Comparison of ENCODE assay signal across 8 cellular contexts in the genomic region with DNA sequence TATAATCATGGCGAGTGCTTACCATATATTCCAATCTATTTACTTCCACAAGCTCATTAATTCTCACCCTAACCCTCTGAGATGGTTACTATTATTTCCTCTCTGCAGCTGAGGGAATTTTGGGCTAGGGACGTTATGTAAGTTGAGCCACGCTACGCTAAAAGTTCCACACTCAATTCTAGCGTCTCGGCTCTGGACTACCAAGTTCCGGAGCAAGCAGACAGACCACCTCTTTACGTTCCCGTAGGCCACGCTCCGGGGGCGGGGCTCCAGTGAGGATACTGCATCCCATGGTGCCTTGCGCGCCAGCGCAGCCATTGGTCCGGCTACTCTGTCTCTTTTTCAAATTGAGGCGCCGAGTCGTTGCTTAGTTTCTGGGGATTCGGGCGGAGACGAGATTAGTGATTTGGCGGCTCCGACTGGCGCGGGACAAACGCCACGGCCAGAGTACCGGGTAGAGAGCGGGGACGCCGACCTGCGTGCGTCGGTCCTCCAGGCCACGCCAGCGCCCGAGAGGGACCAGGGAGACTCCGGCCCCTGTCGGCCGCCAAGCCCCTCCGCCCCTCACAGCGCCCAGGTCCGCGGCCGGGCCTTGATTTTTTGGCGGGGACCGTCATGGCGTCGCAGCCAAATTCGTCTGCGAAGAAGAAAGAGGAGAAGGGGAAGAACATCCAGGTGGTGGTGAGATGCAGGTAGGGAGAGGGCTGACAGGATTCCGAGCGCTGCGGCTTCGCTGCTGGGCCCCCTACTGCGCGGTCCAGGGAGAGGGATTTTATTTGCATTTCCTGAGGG. TPM values are rescaled to one million over a fixed set of nuclear protein-coding genes. Genes with fewer than 3 reads are reported as not detected.
DNase-seq lines count a peak whose midpoint lies in the region; ATAC-seq and TF ChIP-seq lines count a peak whose summit lies in the region.

A gene (plus strand): TSS at position 370 of the 792 bp plus-strand sequence. CDS start 246 bp downstream, at position 616.

- H3K27ac Mint-ChIP-seq in activated naive CD8-positive, alpha-beta T cell: peak within 1 kb of the TSS; percentile 99
- H3K27ac Mint-ChIP-seq in glutamatergic neuron (ENCODE audit: unreplicated experiment): peak within 1 kb of the TSS; percentile 80

- H4K20me1 ChIP-seq in osteoblast (ENCODE audit: insufficient read depth, low read length): no peaks in the 10 kb centered on the region

- H3K9me3 ChIP-seq in osteoblast (ENCODE audit: low read depth, low read length) (no peaks in the 10 kb centered on the region), thymus (ENCODE audit: control insufficient read depth) (no peaks in the 10 kb centered on the region)

- DNase-seq in NCI-H1105 (lab: John Stamatoyannopoulos, UW) (peak; percentile 91), SKM-1 treated with dmso at 0.1 percent for 144 hours (lab: John Stamatoyannopoulos, UW; ENCODE audit: unreplicated experiment) (peak; percentile 96), glutamatergic neuron (peak; percentile 99), osteoblast (ENCODE audit: insufficient read length, low spot score, missing footprints) (peak; percentile 93)

- peaks cover 51% of the 10 kb centered on the region for H3K79me2 ChIP-seq in osteoblast (ENCODE audit: insufficient read depth, low read length)

- H3K36me3 Mint-ChIP-seq in activated naive CD8-positive, alpha-beta T cell: no peaks in the 10 kb centered on the region
- H3K36me3 Mint-ChIP-seq in glutamatergic neuron (ENCODE audit: unreplicated experiment): no peaks in the 10 kb centered on the region

- H3K4me2 ChIP-seq in osteoblast (ENCODE audit: insufficient read depth, low read length): peak within 1 kb of the TSS; percentile 77

- WGBS in thymus: under 1% methylated on average over 58 of the region's 58 CpGs

- peak within 1 kb of the TSS; percentile 84 for H2AFZ ChIP-seq in osteoblast (ENCODE audit: low read length)

- no peaks in the 10 kb centered on the region for H3K9me3 Mint-ChIP-seq in activated naive CD8-positive, alpha-beta T cell (ENCODE audit: low read depth)
- H3K9me3 Mint-ChIP-seq in glutamatergic neuron (ENCODE audit: unreplicated experiment): no peaks in the 10 kb centered on the region

- H3K4me3 Mint-ChIP-seq in activated naive CD8-positive, alpha-beta T cell: peak within 1 kb of the TSS; percentile 94
- H3K4me3 Mint-ChIP-seq in glutamatergic neuron (ENCODE audit: unreplicated experiment): peak within 1 kb of the TSS; percentile 98

- peak within 1 kb of the TSS; percentile 87 for H3K27ac ChIP-seq in osteoblast (ENCODE audit: low read depth, low read length)
- peak within 1 kb of the TSS; percentile 97 for H3K27ac ChIP-seq in thymus (ENCODE audit: low read depth)

- peak; percentile 81 for ATAC-seq in HG02610 (IDR thresholded peaks at IDR 0.05; ENCODE audit: unreplicated experiment)

- H3K27me3 Mint-ChIP-seq in activated naive CD8-positive, alpha-beta T cell: peaks cover 4% of the 10 kb centered on the region
- peaks cover 6% of the 10 kb centered on the region for H3K27me3 Mint-ChIP-seq in glutamatergic neuron (ENCODE audit: unreplicated experiment)

- H3K4me1 Mint-ChIP-seq in activated naive CD8-positive, alpha-beta T cell (ENCODE audit: low read depth): peaks cover 27% of the 10 kb centered on the region
- peaks cover 18% of the 10 kb centered on the region for H3K4me1 Mint-ChIP-seq in glutamatergic neuron (ENCODE audit: low read depth, unreplicated experiment)

- no peaks in the 10 kb centered on the region for H3K36me3 ChIP-seq in osteoblast (ENCODE audit: insufficient read depth, low read length)
- H3K36me3 ChIP-seq in thymus (ENCODE audit: control insufficient read depth, insufficient read depth): peaks cover 3% of the 10 kb centered on the region

- H3K27me3 ChIP-seq in osteoblast (ENCODE audit: insufficient read depth, low read length) (no peaks in the 10 kb centered on the region), thymus (ENCODE audit: control insufficient read depth, insufficient read depth) (no peaks in the 10 kb centered on the region)

- H3K4me1 ChIP-seq in osteoblast (ENCODE audit: insufficient read depth, low read length) (peaks cover 24% of the 10 kb centered on the region), thymus (ENCODE audit: control insufficient read depth, insufficient read depth, low read length) (peaks cover 4% of the 10 kb centered on the region)

- peak within 1 kb of the TSS; percentile 81 for H3K4me3 ChIP-seq in GM08714 (ENCODE audit: low read length)
- H3K4me3 ChIP-seq in osteoblast (ENCODE audit: insufficient read depth, low read length): peak within 1 kb of the TSS; percentile 82
- H3K4me3 ChIP-seq in thymus (ENCODE audit: low read length): peak within 1 kb of the TSS; percentile 93

- TF ChIP-seq CTCF in glutamatergic neuron (IDR thresholded peaks at IDR 0.05; ENCODE audit: partially characterized antibody, unreplicated experiment): no peak
- no peak for TF ChIP-seq CTCF in osteoblast (IDR thresholded peaks at IDR 0.05; ENCODE audit: extremely low read depth, low read depth, low read length)

RNA-seq across cellular contexts. Expression of the gene that starts here (rescaled TPM):
- total RNA-seq in glutamatergic neuron (ENCODE audit: unreplicated experiment): 7.2 TPM
- total RNA-seq in osteoblast: 4.0 and 5.3 TPM in 2 replicates
- polyA plus RNA-seq in thymus: 4.6 TPM

Comparison
In these comparisons a context has a peak if more than half of its experiments do, and no peak if none do; other contexts are left out.
1. Peak in every context shown above with its lines: DNase-seq, ATAC-seq, H3K4me3 ChIP-seq and H3K27ac ChIP-seq.